8 cellular contexts compared by ENCODE assay signal in genomic region chr17:18857864-18858566, GRCh38. TPM values are rescaled to one million over a fixed set of nuclear protein-coding genes. Genes with fewer than 3 reads are reported as not detected.
A peak's percentile ranks its signal among the peaks of the same experiment; 100 is the strongest.
DNase-seq lines count a peak whose midpoint lies in the region; ATAC-seq and TF ChIP-seq lines count a peak whose summit lies in the region.

Gene PRPSAP2, plus strand, starts transcription at chr17:18858131. Its CDS starts 7,703 bp downstream, at chr17:18865834.

- H4K91ac ChIP-seq in IMR-90 (ENCODE audit: insufficient read depth, low read depth, low read length): 0 out of 2 replicates have a peak within 1 kb of the TSS, but pooled peaks have one; percentile 10

- no peaks in the 10 kb centered on the region for H3K27me3 Mint-ChIP-seq in endodermal cell (ENCODE audit: insufficient read depth)

- TF ChIP-seq POLR2A in IMR-90 (IDR thresholded peaks at IDR 0.05; ENCODE audit: low read depth, low read length): no peak; the same call in 1 of the 2 replicates

- ATAC-seq in GM21447 (IDR thresholded peaks at IDR 0.05; ENCODE audit: unreplicated experiment): peak; percentile 38
- peak; percentile 85 for ATAC-seq in IMR-90 (ENCODE audit: low read depth)

- H4K20me1 ChIP-seq in IMR-90 (ENCODE audit: insufficient read depth, low read length): peaks cover 4% of the 10 kb centered on the region
- no peaks in the 10 kb centered on the region for H4K20me1 ChIP-seq in OCI-LY3 (ENCODE audit: insufficient read depth, low read length)

- peak within 1 kb of the TSS; percentile 81 for H3K4me3 Mint-ChIP-seq in endodermal cell

- POLR2A ChIA-PET in IMR-90 (lab: Charles Lee; ENCODE audit: unreplicated experiment): no interaction called here

- peak within 1 kb of the TSS; percentile 53 for H3K27ac ChIP-seq in IMR-90 (ENCODE audit: insufficient read depth, low read length)
- peak within 1 kb of the TSS; percentile 50 for H3K27ac ChIP-seq in OCI-LY3 (ENCODE audit: low read length)
- H3K27ac ChIP-seq in endodermal cell (ENCODE audit: low read depth, low read length): peak within 1 kb of the TSS; percentile 90
- H3K27ac ChIP-seq in mesodermal cell (ENCODE audit: low read depth, low read length, severe bottlenecking): peak within 1 kb of the TSS; percentile 87

- WGBS in IMR-90 (ENCODE audit: extremely low coverage in 2 of 2, insufficient read length in 1 of 2), 2 experiments: 6% methylated on average over 3 of the region's 58 CpGs; no CpG with 5 or more reads in 1 of the 2 experiments
- 0 to 2% methylated on average over 9 to 58 of the region's 58 CpGs for WGBS in endodermal cell (ENCODE audit: insufficient coverage in 1 of 2, insufficient read length in 1 of 2), 2 experiments
- 0 to 1% methylated on average over 22 to 35 of the region's 58 CpGs for WGBS in mesodermal cell (ENCODE audit: insufficient coverage in 2 of 2), 2 experiments

- intact Hi-C loops in IMR-90 (cut with micrococcal nuclease): loop anchor here (5.0 kb wide), 1 partner anchor 79 kb away; no protein-coding TSS in a partner anchor

- peak within 1 kb of the TSS; percentile 99 for H3K4me2 ChIP-seq in IMR-90 (ENCODE audit: low read depth, low read length)
- peak within 1 kb of the TSS; percentile 79 for H3K4me2 ChIP-seq in OCI-LY3 (ENCODE audit: low read length)

- BruUV-seq in IMR-90 (replicated peaks; lab: Mats Ljungman, UMichigan): no TSS peak

- peak within 1 kb of the TSS; percentile 80 for H3K27ac Mint-ChIP-seq in endodermal cell

- H2AK5ac ChIP-seq in IMR-90 (ENCODE audit: low read depth, low read length): no peak within 1 kb of the TSS

- no peak within 1 kb of the TSS for H2BK15ac ChIP-seq in IMR-90 (ENCODE audit: low read depth, low read length)

- CTCF ChIA-PET in IMR-90 (lab: Yijun Ruan, JAX): no interaction called here

- H3K4ac ChIP-seq in IMR-90 (ENCODE audit: low read depth, low read length): peak within 1 kb of the TSS; percentile 52

- TF ChIP-seq RAD21 in IMR-90 (IDR thresholded peaks at IDR 0.05; ENCODE audit: low read length): no peak

- H4K8ac ChIP-seq in IMR-90 (ENCODE audit: low read depth in 2 of 2, low read length in 2 of 2): peak within 1 kb of the TSS in 1 of 2 experiments; percentile 46; a peak in 1 of 4 replicates

- no peak within 1 kb of the TSS for H4K5ac ChIP-seq in IMR-90 (ENCODE audit: low read depth, low read length)

- H3K9me3 Mint-ChIP-seq in endodermal cell: no peaks in the 10 kb centered on the region

- H3K18ac ChIP-seq in IMR-90 (ENCODE audit: low read depth, low read length): no peak within 1 kb of the TSS; the same call in 1 of the 2 replicates

- TF ChIP-seq CTCF in IMR-90 (conservative IDR thresholded peaks at IDR 0.05; ENCODE audit: low read depth, low read length): no peak
- TF ChIP-seq CTCF in OCI-LY3 (IDR thresholded peaks at IDR 0.05; ENCODE audit: low read depth, low read length): no peak
- peak; percentile 19 for TF ChIP-seq CTCF in endodermal cell (conservative IDR thresholded peaks at IDR 0.05)

- in situ Hi-C loops in IMR-90 (cut with MboI; ENCODE audit: low sequenced_read_pairs): no loop called here

- peak within 1 kb of the TSS; percentile 88 for H2AFZ ChIP-seq in IMR-90 (replicated peaks; ENCODE audit: low read length, poor library complexity)
- H2AFZ ChIP-seq in OCI-LY3 (ENCODE audit: low read depth, low read length): no peak within 1 kb of the TSS

- peak within 1 kb of the TSS; percentile 83 for H3K4me3 ChIP-seq in IMR-90 (ENCODE audit: insufficient read depth, low read depth, low read length)
- peak within 1 kb of the TSS; percentile 90 for H3K4me3 ChIP-seq in OCI-LY3 (ENCODE audit: low read length)
- H3K4me3 ChIP-seq in endodermal cell (ENCODE audit: low read length): peak within 1 kb of the TSS; percentile 88
- H3K4me3 ChIP-seq in mesodermal cell (ENCODE audit: extremely low read depth, insufficient read depth, low read length, poor library complexity, severe bottlenecking): peak within 1 kb of the TSS; percentile 91

- H3K9ac ChIP-seq in IMR-90 (ENCODE audit: low read depth, low read length) (peak within 1 kb of the TSS; percentile 89), OCI-LY3 (ENCODE audit: low read length) (peak within 1 kb of the TSS; percentile 73), endodermal cell (ENCODE audit: extremely low read depth, low read length, poor library complexity, severe bottlenecking) (peak within 1 kb of the TSS; percentile 83)

- H2BK20ac ChIP-seq in IMR-90 (ENCODE audit: low read depth, low read length): no peak within 1 kb of the TSS

- H3K27me3 ChIP-seq in IMR-90 (ENCODE audit: control insufficient read depth, insufficient read depth, low read length) (no peaks in the 10 kb centered on the region), OCI-LY3 (ENCODE audit: low read depth, low read length) (no peaks in the 10 kb centered on the region), endodermal cell (ENCODE audit: control insufficient read depth, insufficient read depth, low read length, poor library complexity, severe bottlenecking) (no peaks in the 10 kb centered on the region)

- peaks cover 4% of the 10 kb centered on the region; the same call in 1 of the 2 replicates for H3K4me1 ChIP-seq in IMR-90 (ENCODE audit: control insufficient read depth, insufficient read depth, low read length)
- peaks cover 10% of the 10 kb centered on the region for H3K4me1 ChIP-seq in OCI-LY3 (ENCODE audit: low read length)
- H3K4me1 ChIP-seq in endodermal cell (ENCODE audit: control insufficient read depth, insufficient read depth, low read length): no peaks in the 10 kb centered on the region
- peaks cover 12% of the 10 kb centered on the region for H3K4me1 ChIP-seq in mesodermal cell (ENCODE audit: control insufficient read depth, insufficient read depth, low read length, poor library complexity, severe bottlenecking)

- H3K14ac ChIP-seq in IMR-90 (replicated peaks; ENCODE audit: low read depth, low read length): peak within 1 kb of the TSS; percentile 57

- dilution Hi-C loops in IMR-90 (cut with HindIII; ENCODE audit: low sequenced_read_pairs, unreplicated experiment): no loop called here

- H2AK9ac ChIP-seq in IMR-90 (replicated peaks; ENCODE audit: low read depth, low read length, poor library complexity): peak within 1 kb of the TSS; percentile 34

- peaks cover 5% of the 10 kb centered on the region for H3K36me3 Mint-ChIP-seq in endodermal cell (ENCODE audit: low read depth)

- DNase-seq in CMK (ENCODE audit: low read depth): peak; percentile 87
- DNase-seq in IMR-90: peak; percentile 88
- DNase-seq in activated CD8-positive, alpha-beta memory T cell treated with anti-CD3 and anti-CD28 coated beads, Interleukin-2, amount 50 U/mL, for 4 hours: peak; percentile 95
- DNase-seq in endodermal cell: peak; percentile 100
- peak; percentile 91 for DNase-seq in stimulated activated CD8-positive, alpha-beta memory T cell treated with anti-CD3 and anti-CD28 coated beads, Interleukin-15, amount 100 ng/mL, for 1 hour (ENCODE audit: low read depth)

- H3K4me1 Mint-ChIP-seq in endodermal cell: peaks cover 9% of the 10 kb centered on the region

- H3K36me3 ChIP-seq in IMR-90 (ENCODE audit: control insufficient read depth, insufficient read depth, low read length) (no peaks in the 10 kb centered on the region), OCI-LY3 (replicated peaks; ENCODE audit: low read depth, low read length) (no peaks in the 10 kb centered on the region), endodermal cell (ENCODE audit: control insufficient read depth, insufficient read depth, low read length) (peaks cover 9% of the 10 kb centered on the region), mesodermal cell (ENCODE audit: control insufficient read depth, insufficient read depth, low read length) (peaks cover 14% of the 10 kb centered on the region)

- H2BK5ac ChIP-seq in IMR-90 (ENCODE audit: low read depth, low read length, poor library complexity, severe bottlenecking): peak within 1 kb of the TSS; percentile 19

- H3K79me2 ChIP-seq in OCI-LY3 (ENCODE audit: low read length): peaks cover 47% of the 10 kb centered on the region

- H3K23ac ChIP-seq in IMR-90 (ENCODE audit: low read depth, low read length): peak within 1 kb of the TSS; percentile 82

- H2BK120ac ChIP-seq in IMR-90 (ENCODE audit: low read depth, low read length): no peak within 1 kb of the TSS

- H3K9me1 ChIP-seq in IMR-90 (ENCODE audit: insufficient read depth, low read length): 0 out of 2 replicates have a peak, but pooled peaks cover 5% of the 10 kb centered on the region

- H3K9me3 ChIP-seq in IMR-90 (ENCODE audit: control insufficient read depth, insufficient read depth, low read length): no peaks in the 10 kb centered on the region
- H3K9me3 ChIP-seq in OCI-LY3 (ENCODE audit: insufficient read depth, low read length): no peaks in the 10 kb centered on the region
- no peaks in the 10 kb centered on the region for H3K9me3 ChIP-seq in endodermal cell (ENCODE audit: control insufficient read depth, low read length)
- no peaks in the 10 kb centered on the region for H3K9me3 ChIP-seq in mesodermal cell (ENCODE audit: control insufficient read depth, low read length)

- H3K56ac ChIP-seq in IMR-90 (ENCODE audit: extremely low read depth, insufficient read depth, low read length): peak within 1 kb of the TSS; percentile 63; the same call in 1 of the 2 replicates

- H3K79me1 ChIP-seq in IMR-90 (ENCODE audit: low read depth in 1 of 2, low read length in 2 of 2): peaks cover 22 to 64% of the 10 kb centered on the region in 2 experiments

TF ChIP-seq in IMR-90, 13 proteins besides CTCF, POLR2A, EP300 and RAD21:
- peak; percentile 43; the same call in 1 of the 2 replicates for TF ChIP-seq MAZ (IDR thresholded peaks at IDR 0.05; ENCODE audit: borderline replicate concordance, low read depth, low read length)
- no peak for TF ChIP-seq NFE2L2 (IDR thresholded peaks at IDR 0.05; ENCODE audit: low read depth, low read length)

RNA-seq across cellular contexts. Expression of gene PRPSAP2, which starts in this region (rescaled TPM):
- total RNA-seq in IMR-90 (2012; rRNA removed) (28.1 and 35.3 TPM in 2 replicates), endodermal cell (10 to 100 TPM; 51.3 to 57.6 TPM)
- polyA plus RNA-seq in IMR-90 (2012; rRNA removed): 19.1 and 22.9 TPM in 2 replicates
- 9.4 and 11.3 TPM in 2 replicates for polyA plus RNA-seq in IMR-90 (2012; cell fraction: cytosol; rRNA removed)
- polyA plus RNA-seq in IMR-90 (2012; cell fraction: nucleus; rRNA removed; ENCODE audit: low replicate concordance): 6.8 and 25.8 TPM in 2 replicates
- 57.2 TPM for polyA plus RNA-seq in endodermal cell (2013, experiment 1 of 2)
- 51.0 TPM for polyA plus RNA-seq in endodermal cell (2013, experiment 2 of 2)
- 43.7 TPM for polyA plus RNA-seq in mesodermal cell (2013, experiment 1 of 2)
- 49.2 TPM for polyA plus RNA-seq in mesodermal cell (2013, experiment 2 of 2)

Comparison
In these comparisons a context has a peak if more than half of its experiments do, and no peak if none do; other contexts are left out.
1. Peak in every context shown above with its lines: DNase-seq, ATAC-seq, H3K4me3 ChIP-seq and H3K27ac ChIP-seq.